Comparison of ENCODE assay signal across 1 cellular context in genomic region chr12:16349132-16349463, GRCh38.
A peak's percentile ranks its signal among the peaks of the same experiment; 100 is the strongest.
TF ChIP-seq lines count a peak whose summit lies in the region.

No MANE protein-coding gene starts in this region.

TF ChIP-seq in K562, 482 proteins besides CTCF, POLR2A, EP300 and RAD21 (continued from another document and continues in another):
- TF ChIP-seq PATZ1 (CRISPR knock-in tag; IDR thresholded peaks at IDR 0.05; ENCODE audit: borderline replicate concordance), result no peak
- no peak for TF ChIP-seq CREB3L1 (IDR thresholded peaks at IDR 0.05; ENCODE audit: borderline replicate concordance, low read depth)
- TF ChIP-seq ZBTB7A (IDR thresholded peaks at IDR 0.05; ENCODE audit: borderline replicate concordance, control insufficient read depth, low read depth, low read length), result no peak
- TF ChIP-seq SRSF7 (optimal IDR thresholded peaks at IDR 0.05; ENCODE audit: low read depth, low read length), result no peak
- TF ChIP-seq ZNF134 (CRISPR knock-in tag; conservative IDR thresholded peaks at IDR 0.05), result no peak
- no peak for TF ChIP-seq SMAD2 (IDR thresholded peaks at IDR 0.05; ENCODE audit: low read depth, low read length)
- TF ChIP-seq RCOR1 (IDR thresholded peaks at IDR 0.05; ENCODE audit: borderline replicate concordance in 1 of 2, low read depth in 2 of 2, low read length in 2 of 2), result peak in 1 of 2 experiments; percentile 72; a peak in 2 of 4 replicates
- no peak for TF ChIP-seq NFIX (CRISPR knock-in tag; IDR thresholded peaks at IDR 0.05; ENCODE audit: low read depth)
- no peak for TF ChIP-seq ELF1 (tag; IDR thresholded peaks at IDR 0.05)
- TF ChIP-seq SAP30 (IDR thresholded peaks at IDR 0.05; ENCODE audit: borderline replicate concordance, insufficient read depth, low read depth, low read length, poor library complexity, severe bottlenecking), result no peak
- no peak for TF ChIP-seq SUPT5H (IDR thresholded peaks at IDR 0.05)
- peak; percentile 66 for TF ChIP-seq SOX6 (IDR thresholded peaks at IDR 0.05)
- no peak for TF ChIP-seq ZNF253 (CRISPR knock-in tag; conservative IDR thresholded peaks at IDR 0.05)
- peak; percentile 75; the same call in 1 of the 2 replicates for TF ChIP-seq FOXJ2 (tag; IDR thresholded peaks at IDR 0.05)
- TF ChIP-seq MTA2 (IDR thresholded peaks at IDR 0.05; ENCODE audit: low read depth), result no peak
- no peak for TF ChIP-seq POLR2AphosphoS2 (IDR thresholded peaks at IDR 0.05; ENCODE audit: low read length)
- peak; percentile 44; the same call in 1 of the 2 replicates for TF ChIP-seq LEF1 (IDR thresholded peaks at IDR 0.05)
- TF ChIP-seq THAP7 (CRISPR knock-in tag; IDR thresholded peaks at IDR 0.05), result no peak
- TF ChIP-seq SNRNP70 (optimal IDR thresholded peaks at IDR 0.05; ENCODE audit: low read depth, low read length), result no peak
- TF ChIP-seq, protein P1, sequence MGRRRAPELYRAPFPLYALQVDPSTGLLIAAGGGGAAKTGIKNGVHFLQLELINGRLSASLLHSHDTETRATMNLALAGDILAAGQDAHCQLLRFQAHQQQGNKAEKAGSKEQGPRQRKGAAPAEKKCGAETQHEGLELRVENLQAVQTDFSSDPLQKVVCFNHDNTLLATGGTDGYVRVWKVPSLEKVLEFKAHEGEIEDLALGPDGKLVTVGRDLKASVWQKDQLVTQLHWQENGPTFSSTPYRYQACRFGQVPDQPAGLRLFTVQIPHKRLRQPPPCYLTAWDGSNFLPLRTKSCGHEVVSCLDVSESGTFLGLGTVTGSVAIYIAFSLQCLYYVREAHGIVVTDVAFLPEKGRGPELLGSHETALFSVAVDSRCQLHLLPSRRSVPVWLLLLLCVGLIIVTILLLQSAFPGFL (CRISPR knock-in tag; IDR thresholded peaks at IDR 0.05), result no peak
- TF ChIP-seq, protein P2, sequence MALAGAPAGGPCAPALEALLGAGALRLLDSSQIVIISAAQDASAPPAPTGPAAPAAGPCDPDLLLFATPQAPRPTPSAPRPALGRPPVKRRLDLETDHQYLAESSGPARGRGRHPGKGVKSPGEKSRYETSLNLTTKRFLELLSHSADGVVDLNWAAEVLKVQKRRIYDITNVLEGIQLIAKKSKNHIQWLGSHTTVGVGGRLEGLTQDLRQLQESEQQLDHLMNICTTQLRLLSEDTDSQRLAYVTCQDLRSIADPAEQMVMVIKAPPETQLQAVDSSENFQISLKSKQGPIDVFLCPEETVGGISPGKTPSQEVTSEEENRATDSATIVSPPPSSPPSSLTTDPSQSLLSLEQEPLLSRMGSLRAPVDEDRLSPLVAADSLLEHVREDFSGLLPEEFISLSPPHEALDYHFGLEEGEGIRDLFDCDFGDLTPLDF (CRISPR knock-in tag; IDR thresholded peaks at IDR 0.05), result no peak
- TF ChIP-seq FOXM1 (IDR thresholded peaks at IDR 0.05; ENCODE audit: low read depth), result no peak
- TF ChIP-seq FOXM1 (CRISPR knock-in tag; IDR thresholded peaks at IDR 0.05; ENCODE audit: low read depth), result no peak
- no peak for TF ChIP-seq HLTF (IDR thresholded peaks at IDR 0.05)
- TF ChIP-seq NFYB (IDR thresholded peaks at IDR 0.05; ENCODE audit: extremely low read depth, insufficient read length), result no peak
- TF ChIP-seq, protein P3, sequence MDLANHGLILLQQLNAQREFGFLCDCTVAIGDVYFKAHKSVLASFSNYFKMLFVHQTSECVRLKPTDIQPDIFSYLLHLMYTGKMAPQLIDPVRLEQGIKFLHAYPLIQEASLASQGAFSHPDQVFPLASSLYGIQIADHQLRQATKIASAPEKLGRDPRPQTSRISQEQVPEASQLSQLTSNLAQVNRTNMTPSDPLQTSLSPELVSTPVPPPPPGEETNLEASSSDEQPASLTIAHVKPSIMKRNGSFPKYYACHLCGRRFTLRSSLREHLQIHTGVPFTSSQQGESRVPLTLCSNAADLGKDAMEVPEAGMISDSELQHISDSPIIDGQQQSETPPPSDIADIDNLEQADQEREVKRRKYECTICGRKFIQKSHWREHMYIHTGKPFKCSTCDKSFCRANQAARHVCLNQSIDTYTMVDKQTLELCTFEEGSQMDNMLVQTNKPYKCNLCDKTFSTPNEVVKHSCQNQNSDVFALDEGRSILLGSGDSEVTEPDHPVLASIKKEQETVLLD (IDR thresholded peaks at IDR 0.05), result no peak
- TF ChIP-seq ZNF668 (CRISPR knock-in tag; IDR thresholded peaks at IDR 0.05), result no peak
- no peak for TF ChIP-seq DACH1 (IDR thresholded peaks at IDR 0.05; ENCODE audit: partially characterized antibody)
- TF ChIP-seq TRIM24 (IDR thresholded peaks at IDR 0.05), result peak; percentile 39 to 71; a peak in 2 of 4 replicates
- no peak; the same call in 1 of the 2 replicates for TF ChIP-seq TAL1 (IDR thresholded peaks at IDR 0.05)
- TF ChIP-seq, protein P4, sequence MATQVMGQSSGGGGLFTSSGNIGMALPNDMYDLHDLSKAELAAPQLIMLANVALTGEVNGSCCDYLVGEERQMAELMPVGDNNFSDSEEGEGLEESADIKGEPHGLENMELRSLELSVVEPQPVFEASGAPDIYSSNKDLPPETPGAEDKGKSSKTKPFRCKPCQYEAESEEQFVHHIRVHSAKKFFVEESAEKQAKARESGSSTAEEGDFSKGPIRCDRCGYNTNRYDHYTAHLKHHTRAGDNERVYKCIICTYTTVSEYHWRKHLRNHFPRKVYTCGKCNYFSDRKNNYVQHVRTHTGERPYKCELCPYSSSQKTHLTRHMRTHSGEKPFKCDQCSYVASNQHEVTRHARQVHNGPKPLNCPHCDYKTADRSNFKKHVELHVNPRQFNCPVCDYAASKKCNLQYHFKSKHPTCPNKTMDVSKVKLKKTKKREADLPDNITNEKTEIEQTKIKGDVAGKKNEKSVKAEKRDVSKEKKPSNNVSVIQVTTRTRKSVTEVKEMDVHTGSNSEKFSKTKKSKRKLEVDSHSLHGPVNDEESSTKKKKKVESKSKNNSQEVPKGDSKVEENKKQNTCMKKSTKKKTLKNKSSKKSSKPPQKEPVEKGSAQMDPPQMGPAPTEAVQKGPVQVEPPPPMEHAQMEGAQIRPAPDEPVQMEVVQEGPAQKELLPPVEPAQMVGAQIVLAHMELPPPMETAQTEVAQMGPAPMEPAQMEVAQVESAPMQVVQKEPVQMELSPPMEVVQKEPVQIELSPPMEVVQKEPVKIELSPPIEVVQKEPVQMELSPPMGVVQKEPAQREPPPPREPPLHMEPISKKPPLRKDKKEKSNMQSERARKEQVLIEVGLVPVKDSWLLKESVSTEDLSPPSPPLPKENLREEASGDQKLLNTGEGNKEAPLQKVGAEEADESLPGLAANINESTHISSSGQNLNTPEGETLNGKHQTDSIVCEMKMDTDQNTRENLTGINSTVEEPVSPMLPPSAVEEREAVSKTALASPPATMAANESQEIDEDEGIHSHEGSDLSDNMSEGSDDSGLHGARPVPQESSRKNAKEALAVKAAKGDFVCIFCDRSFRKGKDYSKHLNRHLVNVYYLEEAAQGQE (CRISPR knock-in tag; IDR thresholded peaks at IDR 0.05; ENCODE audit: low read depth), result no peak
- TF ChIP-seq SRSF3 (IDR thresholded peaks at IDR 0.05; ENCODE audit: insufficient read depth, low read length), result no peak
- TF ChIP-seq ARID1B (IDR thresholded peaks at IDR 0.05), result peak; percentile 63
- TF ChIP-seq PRMT5 (CRISPR knock-in tag; IDR thresholded peaks at IDR 0.05), result no peak
- no peak for TF ChIP-seq SP1 (CRISPR knock-in tag; IDR thresholded peaks at IDR 0.05)
- no peak for TF ChIP-seq MTA1 (IDR thresholded peaks at IDR 0.05; ENCODE audit: borderline replicate concordance)
- no peak for TF ChIP-seq ZNF384 (IDR thresholded peaks at IDR 0.05; ENCODE audit: low read depth, low read length)
- TF ChIP-seq, protein P5, sequence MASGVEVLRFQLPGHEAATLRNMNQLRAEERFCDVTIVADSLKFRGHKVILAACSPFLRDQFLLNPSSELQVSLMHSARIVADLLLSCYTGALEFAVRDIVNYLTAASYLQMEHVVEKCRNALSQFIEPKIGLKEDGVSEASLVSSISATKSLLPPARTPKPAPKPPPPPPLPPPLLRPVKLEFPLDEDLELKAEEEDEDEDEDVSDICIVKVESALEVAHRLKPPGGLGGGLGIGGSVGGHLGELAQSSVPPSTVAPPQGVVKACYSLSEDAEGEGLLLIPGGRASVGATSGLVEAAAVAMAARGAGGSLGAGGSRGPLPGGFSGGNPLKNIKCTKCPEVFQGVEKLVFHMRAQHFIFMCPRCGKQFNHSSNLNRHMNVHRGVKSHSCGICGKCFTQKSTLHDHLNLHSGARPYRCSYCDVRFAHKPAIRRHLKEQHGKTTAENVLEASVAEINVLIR (CRISPR knock-in tag; IDR thresholded peaks at IDR 0.05), result no peak
- TF ChIP-seq ZBTB26 (CRISPR knock-in tag; IDR thresholded peaks at IDR 0.05), result no peak
- peak; percentile 97 for TF ChIP-seq MAFG (tag; conservative IDR thresholded peaks at IDR 0.05)
- TF ChIP-seq CHD4 (IDR thresholded peaks at IDR 0.05; ENCODE audit: insufficient read depth, insufficient replicate concordance, low read depth, low read length, poor library complexity, severe bottlenecking), result no peak
- no peak for TF ChIP-seq SREBF1 (IDR thresholded peaks at IDR 0.05; ENCODE audit: borderline replicate concordance, low read depth, low read length)
- no peak for TF ChIP-seq DMBX1 (CRISPR knock-in tag; IDR thresholded peaks at IDR 0.05; ENCODE audit: borderline replicate concordance)
- no peak for TF ChIP-seq GMEB1 (CRISPR knock-in tag; IDR thresholded peaks at IDR 0.05)
- no peak for TF ChIP-seq CHD1 (IDR thresholded peaks at IDR 0.05; ENCODE audit: low read length)
- no peak for TF ChIP-seq MCM3 (IDR thresholded peaks at IDR 0.05)
- no peak for TF ChIP-seq ZNF12 (CRISPR knock-in tag; IDR thresholded peaks at IDR 0.05)
- TF ChIP-seq ZBED1 (IDR thresholded peaks at IDR 0.05), result no peak
- no peak for TF ChIP-seq YBX1 (IDR thresholded peaks at IDR 0.05)
- no peak for TF ChIP-seq SETDB1 (IDR thresholded peaks at IDR 0.05; ENCODE audit: low read length)
- TF ChIP-seq, protein P6, sequence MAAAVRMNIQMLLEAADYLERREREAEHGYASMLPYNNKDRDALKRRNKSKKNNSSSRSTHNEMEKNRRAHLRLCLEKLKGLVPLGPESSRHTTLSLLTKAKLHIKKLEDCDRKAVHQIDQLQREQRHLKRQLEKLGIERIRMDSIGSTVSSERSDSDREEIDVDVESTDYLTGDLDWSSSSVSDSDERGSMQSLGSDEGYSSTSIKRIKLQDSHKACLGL (CRISPR knock-in tag; IDR thresholded peaks at IDR 0.05; ENCODE audit: borderline replicate concordance, poor library complexity, severe bottlenecking), result no peak
- no peak for TF ChIP-seq XRCC5 (IDR thresholded peaks at IDR 0.05; ENCODE audit: low read depth, low read length)
- no peak for TF ChIP-seq OTX1 (CRISPR knock-in tag; IDR thresholded peaks at IDR 0.05)
